Comparison of ENCODE assay signal across 1 cellular context in genomic region chr18:26090130-26091046, GRCh38.
TF ChIP-seq lines count a peak whose summit lies in the region.

TSS of gene SS18 (minus strand) at chr18:26090613. CDS start at chr18:26090569, 44 bp downstream.

TF ChIP-seq in HEK293, 187 proteins besides CTCF, POLR2A, EP300 and RAD21 (continued from another document and continues in another):
- TF ChIP-seq AEBP2 (tag by site-specific recombination; IDR thresholded peaks at IDR 0.05; ENCODE audit: borderline replicate concordance) (no peak), ZNF488 (tag by site-specific recombination; IDR thresholded peaks at IDR 0.05) (no peak), ZNF639 (tag by site-specific recombination; IDR thresholded peaks at IDR 0.05) (peak; percentile 49; the same call in 1 of the 2 replicates), ZNF48 (tag by site-specific recombination; IDR thresholded peaks at IDR 0.05) (no peak), SP3 (tag by site-specific recombination; IDR thresholded peaks at IDR 0.05) (peak; percentile 60), ATF2 (tag by site-specific recombination; IDR thresholded peaks at IDR 0.05; ENCODE audit: low read depth) (no peak), TSHZ1 (tag by site-specific recombination; IDR thresholded peaks at IDR 0.05; ENCODE audit: borderline replicate concordance) (no peak), ZBTB11 (tag by site-specific recombination; conservative IDR thresholded peaks at IDR 0.05; ENCODE audit: low read depth) (peak; percentile 82), ZNF211 (tag by site-specific recombination; IDR thresholded peaks at IDR 0.05; ENCODE audit: low read depth) (no peak), KLF10 (tag by site-specific recombination; IDR thresholded peaks at IDR 0.05) (no peak), RBAK (tag by site-specific recombination; IDR thresholded peaks at IDR 0.05) (no peak), ZNF555 (tag by site-specific recombination; conservative IDR thresholded peaks at IDR 0.05) (no peak), ZNF558 (tag by site-specific recombination; IDR thresholded peaks at IDR 0.05) (no peak), ZSCAN30 (tag by site-specific recombination; IDR thresholded peaks at IDR 0.05) (peak; percentile 49; the same call in 1 of the 2 replicates), ZNF514 (tag by site-specific recombination; IDR thresholded peaks at IDR 0.05) (no peak), ZNF830 (tag by site-specific recombination; IDR thresholded peaks at IDR 0.05; ENCODE audit: low read depth) (no peak), ZNF664 (tag by site-specific recombination; IDR thresholded peaks at IDR 0.05) (no peak), ZNF24 (tag by site-specific recombination; IDR thresholded peaks at IDR 0.05) (0 out of 2 replicates have a peak, but pooled peaks have one; percentile 25), BCL11B (tag by site-specific recombination; IDR thresholded peaks at IDR 0.05; ENCODE audit: low read depth) (no peak), ZNF677 (tag by site-specific recombination; IDR thresholded peaks at IDR 0.05) (no peak), ZXDB (tag by site-specific recombination; IDR thresholded peaks at IDR 0.05) (peak; percentile 79), ZNF426 (tag by site-specific recombination; IDR thresholded peaks at IDR 0.05) (no peak), ZNF449 (tag by site-specific recombination; IDR thresholded peaks at IDR 0.05) (no peak), ZNF600 (tag by site-specific recombination; IDR thresholded peaks at IDR 0.05) (peak; percentile 83), KLF17 (tag by site-specific recombination; IDR thresholded peaks at IDR 0.05) (no peak; the same call in 1 of the 2 replicates), ZIC2 (tag by site-specific recombination; IDR thresholded peaks at IDR 0.05) (peak; percentile 71), TRIM28 (IDR thresholded peaks at IDR 0.05; ENCODE audit: borderline replicate concordance, low read length) (no peak; the same call in 1 of the 2 replicates), ZNF26 (tag by site-specific recombination; IDR thresholded peaks at IDR 0.05) (no peak), ZNF473 (tag by site-specific recombination; IDR thresholded peaks at IDR 0.05) (no peak), ZSCAN4 (tag by site-specific recombination; IDR thresholded peaks at IDR 0.05) (no peak), ZSCAN16 (tag by site-specific recombination; IDR thresholded peaks at IDR 0.05) (no peak), GLI2 (tag by site-specific recombination; IDR thresholded peaks at IDR 0.05; ENCODE audit: borderline replicate concordance, low read depth) (no peak), ZNF416 (tag by site-specific recombination; IDR thresholded peaks at IDR 0.05) (no peak), KLF9 (tag by site-specific recombination; IDR thresholded peaks at IDR 0.05; ENCODE audit: low read depth) (peak; percentile 83), ZNF121 (tag by site-specific recombination; IDR thresholded peaks at IDR 0.05) (peak; percentile 73; the same call in 1 of the 2 replicates), ZFHX2 (tag by site-specific recombination; conservative IDR thresholded peaks at IDR 0.05) (peak; percentile 73), ZNF2 (tag by site-specific recombination; IDR thresholded peaks at IDR 0.05) (no peak), ZNF776 (tag by site-specific recombination; IDR thresholded peaks at IDR 0.05; ENCODE audit: borderline replicate concordance) (no peak), ZNF138 (tag by site-specific recombination; IDR thresholded peaks at IDR 0.05; ENCODE audit: borderline replicate concordance) (no peak), ZNF791 (tag by site-specific recombination; IDR thresholded peaks at IDR 0.05) (no peak), ZNF292 (tag by site-specific recombination; IDR thresholded peaks at IDR 0.05; ENCODE audit: borderline replicate concordance, low read depth) (no peak), GLIS1 (tag by site-specific recombination; IDR thresholded peaks at IDR 0.05) (peak; percentile 45), ZBTB48 (tag by site-specific recombination; IDR thresholded peaks at IDR 0.05) (peak; percentile 100), OSR2 (tag by site-specific recombination; IDR thresholded peaks at IDR 0.05) (no peak), TCF7L2 (IDR thresholded peaks at IDR 0.05; ENCODE audit: borderline replicate concordance, low read depth, low read length) (0 out of 2 replicates have a peak, but pooled peaks have one; percentile 25), ZNF266 (tag by site-specific recombination; IDR thresholded peaks at IDR 0.05; ENCODE audit: low read depth) (no peak), ZNF549 (tag by site-specific recombination; IDR thresholded peaks at IDR 0.05) (no peak), ZNF561 (tag by site-specific recombination; IDR thresholded peaks at IDR 0.05; ENCODE audit: borderline replicate concordance) (0 out of 2 replicates have a peak, but pooled peaks have one; percentile 16), YY1 (tag by site-specific recombination; IDR thresholded peaks at IDR 0.05) (no peak; the same call in 1 of the 2 replicates), IKZF3 (tag by site-specific recombination; IDR thresholded peaks at IDR 0.05) (peak; percentile 94), ZNF112 (tag by site-specific recombination; IDR thresholded peaks at IDR 0.05) (no peak)
